Comparison of ENCODE assay signal across 9 cellular contexts in the genomic region with DNA sequence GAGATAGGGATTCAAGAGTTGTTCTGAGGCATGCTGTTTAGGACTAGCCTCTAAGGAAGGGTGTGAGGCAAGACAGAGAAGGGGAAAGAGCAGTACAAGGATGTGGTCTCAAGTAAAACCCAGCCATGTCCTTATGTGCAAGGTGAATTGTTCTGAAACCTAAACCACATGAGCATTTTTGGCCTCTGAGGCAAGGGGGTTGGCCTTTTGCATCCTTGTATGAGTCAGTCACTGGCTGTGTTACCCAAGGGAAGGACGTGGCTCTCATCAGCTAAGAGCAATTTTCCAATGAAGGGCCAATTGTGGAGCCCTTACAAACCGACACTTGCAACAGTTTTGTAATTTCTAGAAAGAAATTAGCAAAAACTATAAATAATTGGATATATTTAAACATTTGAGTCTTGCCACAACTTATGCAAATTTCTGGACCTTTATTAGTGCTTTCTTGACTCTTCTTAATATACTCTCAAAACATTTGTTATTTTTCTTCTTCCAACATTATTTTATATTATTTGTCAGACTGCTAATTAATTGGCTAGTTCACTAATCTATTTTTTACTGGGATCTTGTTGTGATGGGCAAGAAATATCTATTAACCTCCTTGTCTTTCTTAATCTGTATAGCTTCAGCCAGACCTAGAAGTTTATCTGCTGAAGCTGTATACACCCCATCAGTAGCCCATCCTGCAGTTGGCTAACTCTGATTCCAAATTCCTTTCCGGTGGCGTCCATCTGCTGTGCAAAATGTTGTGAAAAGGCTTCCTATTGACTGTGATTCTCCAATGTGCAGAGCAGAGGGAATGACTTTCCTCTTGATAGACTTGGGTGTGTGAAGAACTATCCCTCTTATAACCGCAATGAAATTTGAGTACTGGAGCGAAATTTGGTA.
DNase-seq lines count a peak whose midpoint lies in the region; ATAC-seq, FAIRE-seq and TF ChIP-seq lines count a peak whose summit lies in the region.
"Had no signal": no experiment of that assay in that cellular context is flagged by ENCODE, and none has a peak within 500 bp of the region (broad histone marks: within the 10 kb centered on the region; RNA-seq: fewer than 3 reads in every experiment).

No MANE protein-coding gene starts in this region.

- no peak overlapping the region for H3K23ac ChIP-seq in H1 (ENCODE audit: insufficient read length)

- intact Hi-C loops in prostate gland (cut with DNase I): no loop called here

- no peak overlapping the region for H3K18ac ChIP-seq in H1 (ENCODE audit: extremely low read depth, low read length)

- no peak overlapping the region for H3K56ac ChIP-seq in H1 (replicated peaks; ENCODE audit: insufficient read length, low read depth, low read length)

- DNase-seq in GM12864 (ENCODE audit: low read depth) (peak; percentile 93), H1 (ENCODE audit: low read depth in 1 of 2, low spot score in 2 of 2) (no peak), NCI-H1930 (lab: John Stamatoyannopoulos, UW) (no peak), nucleus accumbens (lab: John Stamatoyannopoulos, UW) (no peak), NCI-H146 (lab: John Stamatoyannopoulos, UW) (no peak), prostate gland (ENCODE audit: low spot score) (no peak)

- H3K4me1 ChIP-seq in H1 (replicated peaks in 1 of 4; ENCODE audit: control insufficient read depth in 3 of 4, insufficient read depth in 4 of 4, low read length in 3 of 4): no peaks in the 10 kb centered on the region
- no peaks in the 10 kb centered on the region for H3K4me1 ChIP-seq in prostate gland (replicated peaks)
- H3K4me1 ChIP-seq: breast epithelium had no signal

- no peak overlapping the region for H2BK5ac ChIP-seq in H1 (ENCODE audit: low read depth, low read length)

- 76% methylated on average over 6 of the region's 6 CpGs; no CpG with 5 or more reads in 1 of the 2 experiments for WGBS in H1 (ENCODE audit: extremely low coverage in 1 of 2, insufficient coverage in 1 of 2, insufficient read length in 1 of 2, insufficient replicate concordance in 2 of 2, low coverage in 1 of 2, low lambda C conversion rate in 2 of 2, missing lambda C conversion rate in 1 of 2), 2 experiments
- 84% methylated on average over 6 of the region's 6 CpGs for WGBS in prostate gland

- no peak for TF ChIP-seq RAD21 in H1 (IDR thresholded peaks at IDR 0.05 in 1 of 2, conservative IDR thresholded peaks at IDR 0.05 in 1 of 2; ENCODE audit: low read depth in 2 of 2, low read length in 2 of 2)

- no peak overlapping the region for H3K4me3 ChIP-seq in GM12864 (ENCODE audit: low read depth, low read length)
- no peak overlapping the region for H3K4me3 ChIP-seq in H1 (ENCODE audit: extremely low read depth in 1 of 4, insufficient read depth in 2 of 4, low read depth in 3 of 4, low read length in 4 of 4)
- no peak overlapping the region for H3K4me3 ChIP-seq in prostate gland
- H3K4me3 ChIP-seq: breast epithelium had no signal

- H4K91ac ChIP-seq in H1 (replicated peaks; ENCODE audit: insufficient read length, low read length): no peak overlapping the region

- H3K9me3 ChIP-seq in H1 (ENCODE audit: insufficient read depth in 2 of 2, low read depth in 1 of 2, low read length in 1 of 2) (no peaks in the 10 kb centered on the region), prostate gland (no peaks in the 10 kb centered on the region)
- H3K9me3 ChIP-seq: breast epithelium had no signal

- H3K27ac ChIP-seq in H1 (ENCODE audit: low read depth, low read length) (no peak overlapping the region), prostate gland (no peak overlapping the region)
- H3K27ac ChIP-seq: breast epithelium had no signal

- no peaks in the 10 kb centered on the region for H4K20me1 ChIP-seq in H1 (replicated peaks in 1 of 2; ENCODE audit: control insufficient read depth in 1 of 2, insufficient read depth in 2 of 2, low read length in 2 of 2)

- H3K79me2 ChIP-seq in H1 (ENCODE audit: control insufficient read depth in 1 of 2, insufficient read depth in 2 of 2, low read length in 2 of 2): no peaks in the 10 kb centered on the region

- H3K27me3 ChIP-seq in H1 (replicated peaks in 1 of 4; ENCODE audit: control insufficient read depth in 3 of 4, extremely low read depth in 1 of 4, insufficient read depth in 3 of 4, low read length in 3 of 4) (no peaks in the 10 kb centered on the region), prostate gland (replicated peaks; ENCODE audit: insufficient read depth) (no peaks in the 10 kb centered on the region)
- H3K27me3 ChIP-seq: breast epithelium had no signal

- H3K36me3 ChIP-seq in H1 (ENCODE audit: control insufficient read depth in 2 of 4, insufficient read depth in 4 of 4, low read length in 3 of 4) (no peaks in the 10 kb centered on the region), prostate gland (no peaks in the 10 kb centered on the region)
- H3K36me3 ChIP-seq: breast epithelium had no signal

- peak overlapping the region; percentile 99 for H2AFZ ChIP-seq in H1 (ENCODE audit: low read length)

- no peak overlapping the region for H4K8ac ChIP-seq in H1 (ENCODE audit: extremely low read depth, insufficient read depth, low read length)

- H4K5ac ChIP-seq in H1 (ENCODE audit: insufficient read length, low read depth, low read length): no peak overlapping the region

- no peak overlapping the region for H2BK120ac ChIP-seq in H1 (replicated peaks; ENCODE audit: low read depth, low read length)

- no peak for FAIRE-seq in H1 (lab: Jason Lieb, UNC)

- no peaks in the 10 kb centered on the region for H3K79me1 ChIP-seq in H1 (ENCODE audit: low read depth, low read length)

- no peak overlapping the region for H2BK20ac ChIP-seq in H1 (ENCODE audit: low read length)

- no peak overlapping the region for H3K9ac ChIP-seq in H1 (replicated peaks in 1 of 4; ENCODE audit: extremely low read depth in 1 of 4, low read depth in 3 of 4, low read length in 3 of 4)

- POLR2A ChIA-PET in H1 (lab: Charles Lee; ENCODE audit: partially characterized antibody): no interaction called here

- TF ChIP-seq EP300 in H1 (IDR thresholded peaks at IDR 0.05; ENCODE audit: borderline replicate concordance in 1 of 2, low read depth in 2 of 2, low read length in 2 of 2): no peak

- H3K4ac ChIP-seq in H1 (replicated peaks; ENCODE audit: insufficient read length, low read depth, low read length): no peak overlapping the region

- ATAC-seq in GM21526 (IDR thresholded peaks at IDR 0.05; ENCODE audit: low FRiP score, unreplicated experiment): peak; percentile 99
- peak; percentile 97 for ATAC-seq in HG03565 (IDR thresholded peaks at IDR 0.05; ENCODE audit: unreplicated experiment)

- TF ChIP-seq CTCF in GM12864 (IDR thresholded peaks at IDR 0.05; ENCODE audit: low read depth, low read length, missing control alignments) (no peak), H1 (IDR thresholded peaks at IDR 0.05; ENCODE audit: control extremely low read depth in 1 of 3, insufficient read depth in 1 of 3, low read depth in 1 of 3, low read length in 3 of 3) (no peak), prostate gland (IDR thresholded peaks at IDR 0.05) (no peak)

- H2BK12ac ChIP-seq in H1 (ENCODE audit: low read depth, low read length): peak overlapping the region; percentile 91; the same call in 1 of the 2 replicates

- H3K4me2 ChIP-seq in H1 (ENCODE audit: insufficient read depth in 1 of 2, low read depth in 2 of 2, low read length in 2 of 2): no peak overlapping the region

- TF ChIP-seq POLR2A in H1 (IDR thresholded peaks at IDR 0.05; ENCODE audit: control extremely low read depth in 1 of 2, low read depth in 2 of 2, low read length in 2 of 2) (no peak), prostate gland (IDR thresholded peaks at IDR 0.05) (no peak)

- no peaks in the 10 kb centered on the region for H3K23me2 ChIP-seq in H1 (ENCODE audit: low read depth, low read length)

- H2BK15ac ChIP-seq in H1 (ENCODE audit: low read length): no peak overlapping the region; the same call in 1 of the 2 replicates

- CTCF ChIA-PET in H1 (lab: Charles Lee; ENCODE audit: partially characterized antibody): no interaction called here

- no peak overlapping the region for H2AK5ac ChIP-seq in H1 (ENCODE audit: low read depth, low read length)

- no peak overlapping the region for H3K14ac ChIP-seq in H1 (ENCODE audit: insufficient read length)

TF ChIP-seq in H1, 55 proteins besides CTCF, POLR2A, EP300 and RAD21 (continues in another document):
- TF ChIP-seq GABPA (IDR thresholded peaks at IDR 0.05; ENCODE audit: borderline replicate concordance, insufficient read depth, low read length): no peak
- TF ChIP-seq KDM4A (IDR thresholded peaks at IDR 0.05; ENCODE audit: low read depth, low read length, severe bottlenecking): no peak
- TF ChIP-seq KDM5A (IDR thresholded peaks at IDR 0.05; ENCODE audit: low read length): no peak
